20 cellular contexts compared by ENCODE assay signal in the genomic region with DNA sequence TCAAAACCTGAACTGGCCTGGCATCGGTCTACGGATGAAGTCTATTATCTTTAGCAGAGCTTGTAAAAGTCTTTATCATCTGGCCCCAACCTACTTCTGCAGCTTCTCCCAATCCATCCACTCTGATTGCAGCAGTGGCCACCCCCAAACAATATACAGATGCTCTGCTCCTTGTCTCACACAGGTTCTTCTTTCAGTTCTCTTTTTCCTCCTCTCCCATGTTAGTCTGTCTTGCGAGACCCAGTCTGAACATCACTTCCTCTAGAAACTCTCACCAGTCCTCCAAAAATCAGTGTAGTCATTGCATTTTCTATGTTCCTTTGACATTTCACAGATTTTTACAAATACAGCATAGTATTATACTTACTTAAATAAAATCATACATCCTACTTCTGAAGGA.
"Had no signal": no experiment of that assay in that cellular context is flagged by ENCODE, and none has a peak within 500 bp of the region (broad histone marks: within the 10 kb centered on the region; RNA-seq: fewer than 3 reads in every experiment).

No MANE protein-coding gene starts in this region.

- DNase-seq: dermis blood vessel endothelial cell; esophagus squamous epithelium; foreskin fibroblast; glutamatergic neuron; islet precursor cell; mammary epithelial cell; nucleus accumbens; ovary; sigmoid colon; stimulated activated CD4-positive, alpha-beta T cell treated with anti-CD3 and anti-CD28 coated beads, Interleukin-2, amount 100 ng/mL, for 24 hours; stimulated activated CD4-positive, alpha-beta T cell treated with anti-CD3 and anti-CD28 coated beads, Interleukin-4, amount 100 ng/mL, for 4 hours; stimulated activated naive CD4-positive, alpha-beta T cell had no signal

- H3K27ac Mint-ChIP-seq: mesothelial cell of epicardium; natural killer cell treated with Interleukin-12 subunit alpha and Interleukin-12 subunit beta and Interleukin-15 and Interleukin-18, amount 100 ng/mL, for 72 hours; neural progenitor cell; type B pancreatic cell had no signal

- ATAC-seq: gastroesophageal sphincter; left lobe of liver; natural killer cell treated with Interleukin-12 subunit alpha and Interleukin-12 subunit beta and Interleukin-15 and Interleukin-18, amount 100 ng/mL, for 72 hours had no signal

- H3K27me3 Mint-ChIP-seq: type B pancreatic cell had no signal

- H3K27me3 ChIP-seq: esophagus squamous epithelium, gastroesophageal sphincter, neural progenitor cell, ovary, right atrium auricular region, sigmoid colon had no signal

- H3K4me1 ChIP-seq: esophagus squamous epithelium, gastroesophageal sphincter, neural progenitor cell, right atrium auricular region, sigmoid colon had no signal

- H3K36me3 Mint-ChIP-seq: mesothelial cell of epicardium; natural killer cell treated with Interleukin-12 subunit alpha and Interleukin-12 subunit beta and Interleukin-15 and Interleukin-18, amount 100 ng/mL, for 72 hours; neural progenitor cell; type B pancreatic cell had no signal

- H3K36me3 ChIP-seq: esophagus squamous epithelium, gastroesophageal sphincter, neural progenitor cell, ovary, right atrium auricular region, sigmoid colon had no signal

- H3K4me1 Mint-ChIP-seq: mesothelial cell of epicardium, neural progenitor cell had no signal

- H3K4me3 ChIP-seq: esophagus squamous epithelium, gastroesophageal sphincter, neural progenitor cell, ovary, right atrium auricular region, sigmoid colon, skin epidermis had no signal

- H3K4me3 Mint-ChIP-seq: mesothelial cell of epicardium; natural killer cell treated with Interleukin-12 subunit alpha and Interleukin-12 subunit beta and Interleukin-15 and Interleukin-18, amount 100 ng/mL, for 72 hours; neural progenitor cell; type B pancreatic cell had no signal

- H3K9me3 Mint-ChIP-seq: neural progenitor cell had no signal

- H3K9me3 ChIP-seq: esophagus squamous epithelium, gastroesophageal sphincter, ovary, right atrium auricular region, sigmoid colon had no signal
